1 cellular context compared by ENCODE assay signal in the genomic region with DNA sequence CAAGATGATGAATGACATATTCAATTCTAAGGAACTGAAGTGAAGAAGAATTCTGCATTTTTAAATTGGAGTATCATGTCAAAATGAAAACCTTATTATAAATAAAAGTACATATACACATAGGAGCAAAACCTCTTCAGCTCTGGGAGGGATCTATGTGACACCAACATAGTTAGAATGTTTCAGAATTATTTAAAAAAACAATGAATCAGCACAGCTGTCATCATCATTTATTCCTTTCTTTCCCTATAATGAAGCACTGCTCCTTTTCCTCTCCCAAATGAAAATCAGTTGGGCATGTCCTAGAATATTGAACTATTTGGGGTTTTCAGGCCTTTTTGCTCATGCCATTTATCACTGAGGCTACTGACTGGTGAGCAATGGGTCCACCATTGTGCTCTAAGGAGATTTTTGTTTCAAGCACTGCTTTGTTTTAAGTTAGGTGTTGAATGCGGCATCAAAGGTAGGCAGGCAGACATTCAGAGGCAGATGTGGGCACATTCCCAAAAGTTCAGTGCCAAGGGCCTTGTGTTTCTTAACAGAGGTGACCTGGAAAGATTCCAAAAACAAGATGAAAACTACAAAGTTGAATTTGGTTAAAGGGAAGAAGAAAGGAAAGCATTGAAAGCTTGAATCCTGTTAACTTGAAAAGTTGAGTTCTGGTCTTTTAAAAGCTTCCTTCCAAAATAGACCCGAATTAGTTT.
TF ChIP-seq lines count a peak whose summit lies in the region.

No MANE protein-coding gene starts in this region.

TF ChIP-seq in endothelial cell of umbilical vein, 7 proteins besides CTCF, POLR2A, EP300 and RAD21 (continued from another document):
- TF ChIP-seq POLR2AphosphoS5 (IDR thresholded peaks at IDR 0.05; ENCODE audit: insufficient read depth, low read depth, low read length) (no peak), MYC (IDR thresholded peaks at IDR 0.05; ENCODE audit: low read depth, low read length) (no peak), JUN (IDR thresholded peaks at IDR 0.05; ENCODE audit: borderline replicate concordance, insufficient read depth, insufficient read length, low read depth) (no peak), FOS (IDR thresholded peaks at IDR 0.05; ENCODE audit: borderline replicate concordance, insufficient read depth, low read length) (no peak), EZH2 (IDR thresholded peaks at IDR 0.05; ENCODE audit: borderline replicate concordance, low read depth, low read length, severe bottlenecking) (no peak)
- TF ChIP-seq, protein P1, sequence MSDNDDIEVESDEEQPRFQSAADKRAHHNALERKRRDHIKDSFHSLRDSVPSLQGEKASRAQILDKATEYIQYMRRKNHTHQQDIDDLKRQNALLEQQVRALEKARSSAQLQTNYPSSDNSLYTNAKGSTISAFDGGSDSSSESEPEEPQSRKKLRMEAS (IDR thresholded peaks at IDR 0.05; ENCODE audit: insufficient read depth, insufficient read length), result no peak
